In genomic region chr19:19618384-19619051, GRCh38 we compare ENCODE assay signal across 8 cellular contexts. TPM values are rescaled to one million over a fixed set of nuclear protein-coding genes. Genes with fewer than 3 reads are reported as not detected.
DNase-seq lines count a peak whose midpoint lies in the region; ATAC-seq and TF ChIP-seq lines count a peak whose summit lies in the region.

Gene PBX4 (minus strand): TSS chr19:19618687. CDS start chr19:19618629, 58 bp downstream.

- H3K4me1 ChIP-seq in adipocyte (ENCODE audit: control insufficient read depth, insufficient read depth, low read length) (peaks cover 8% of the 10 kb centered on the region), aorta (ENCODE audit: control insufficient read depth in 1 of 2, insufficient read depth in 2 of 2, low read length in 2 of 2) (no peaks in the 10 kb centered on the region)

- TF ChIP-seq CTCF in GM13976 (IDR thresholded peaks at IDR 0.05; ENCODE audit: borderline replicate concordance, control extremely low read depth, extremely low read depth, insufficient read depth, missing control alignments), result no peak

- H3K27ac ChIP-seq in aorta (ENCODE audit: low read depth in 1 of 2, low read length in 2 of 2), result no peak within 1 kb of the TSS

- no peaks in the 10 kb centered on the region for H3K9me3 ChIP-seq in adipocyte (ENCODE audit: control insufficient read depth, low read length)
- no peaks in the 10 kb centered on the region for H3K9me3 ChIP-seq in aorta (ENCODE audit: control insufficient read depth, low read length)

- intact Hi-C loops in left ventricle myocardium superior (cut with micrococcal nuclease) (no loop called here), aorta (cut with DNase I) (no loop called here)

- ATAC-seq in HG02798 (IDR thresholded peaks at IDR 0.05; ENCODE audit: poor library complexity, unreplicated experiment), result peak; percentile 96
- peak; percentile 97 for ATAC-seq in left ventricle myocardium superior
- peak; percentile 96 for ATAC-seq in aorta (ENCODE audit: low FRiP score)

- H3K36me3 ChIP-seq in adipocyte (ENCODE audit: control insufficient read depth, insufficient read depth, low read length, severe bottlenecking) (no peaks in the 10 kb centered on the region), aorta (ENCODE audit: control insufficient read depth in 1 of 2, insufficient read depth in 2 of 2, low read length in 1 of 2) (no peaks in the 10 kb centered on the region)

- H3K27me3 ChIP-seq in adipocyte (replicated peaks; ENCODE audit: control insufficient read depth, insufficient read depth, low read length) (no peaks in the 10 kb centered on the region), aorta (ENCODE audit: control insufficient read depth in 1 of 2, insufficient read depth in 2 of 2, low read length in 1 of 2) (no peaks in the 10 kb centered on the region)

- WGBS in aorta, 2 donors, result 1% methylated on average over 45 to 71 of the region's 71 CpGs

- H3K9ac ChIP-seq in adipocyte (ENCODE audit: low read length), result peak within 1 kb of the TSS; percentile 64

- DNase-seq in GM13976 (ENCODE audit: low spot score), result peak; percentile 99
- peak; percentile 93 for DNase-seq in NCI-H1436 treated with DMSO at 0.1 percent for 48 hours (lab: John Stamatoyannopoulos, UW)
- DNase-seq in T-helper 1 cell, result peak; percentile 98 to 100 (median 99)
- DNase-seq in adipocyte (ENCODE audit: low read depth), result peak; percentile 93
- DNase-seq in left ventricle myocardium superior, result peak; percentile 93
- DNase-seq in putamen (ENCODE audit: low spot score), result peak; percentile 87
- DNase-seq in aorta, result peak; percentile 96 to 97

- H3K4me3 ChIP-seq in adipocyte (ENCODE audit: low read length), result peak within 1 kb of the TSS; percentile 78
- H3K4me3 ChIP-seq in aorta (ENCODE audit: low read length in 2 of 2), result no peak within 1 kb of the TSS

- in situ Hi-C loops in GM13976 (cut with MboI; ENCODE audit: low sequenced_read_pairs, unreplicated experiment), result no loop called here

RNA-seq across cellular contexts. Expression of gene PBX4, which starts in this region (rescaled TPM):
- total RNA-seq in left ventricle myocardium superior (0.42 TPM), aorta (1 to 10 TPM in 1 of 2 donors, under 1 TPM in 1; 0.65 to 1.4 TPM)
- 1 to 10 TPM in 1 of 2 donors, not detected in 1; 1.5 TPM for polyA plus RNA-seq in aorta

Comparison
In these comparisons a context has a peak if more than half of its experiments do, and no peak if none do; other contexts are left out.
1. Peak in DNase-seq and ATAC-seq in left ventricle myocardium superior; RNA of the gene not detected or under 1 TPM.